Comparison of ENCODE assay signal across 30 cellular contexts in the genomic region with DNA sequence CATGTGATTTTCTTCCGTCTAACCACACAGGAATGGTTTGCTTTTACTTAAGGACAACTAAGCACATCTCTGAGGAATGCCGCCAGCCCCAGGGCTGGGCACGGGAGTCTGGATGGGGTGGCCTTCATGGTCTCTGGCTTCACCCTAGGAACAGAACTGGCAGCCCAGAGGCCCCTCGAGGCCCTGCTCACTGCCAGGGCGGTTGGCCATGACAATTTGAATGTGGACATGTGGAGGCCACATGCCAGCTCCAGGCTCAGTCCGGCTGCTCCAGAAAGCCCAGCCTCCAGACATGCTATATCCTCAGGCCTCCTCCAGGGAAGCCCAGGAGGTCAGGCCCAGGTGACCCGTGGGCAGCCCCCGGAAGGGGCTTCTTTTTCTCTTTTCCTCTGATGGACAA.
"Had no signal": no experiment of that assay in that cellular context is flagged by ENCODE, and none has a peak within 500 bp of the region (broad histone marks: within the 10 kb centered on the region; RNA-seq: fewer than 3 reads in every experiment).

No MANE protein-coding gene starts in this region.

- ATAC-seq: esophagus mucosa; foreskin keratinocyte; heart right ventricle; natural killer cell treated with Interleukin-12 subunit alpha and Interleukin-12 subunit beta and Interleukin-15 and Interleukin-18, amount 100 ng/mL, for 72 hours; sciatic nerve; stimulated activated memory B cell treated with anti-CD40 and anti-IgM and Interleukin-4, amounts not matched to agents 10 μg/mL and 1 μg/mL and 100 μg/mL, for 72 hours; stimulated activated naive CD8-positive, alpha-beta T cell treated with anti-CD3 and anti-CD28 coated beads, Interleukin-15, Interleukin-2, amounts not matched to agents 100 U/mL and 50 U/mL, for 24 hours had no signal

- H3K9me3 ChIP-seq: heart right ventricle, neutrophil, testis, tibial artery had no signal

- H3K4me3 ChIP-seq: dorsolateral prefrontal cortex, heart right ventricle, lung, smooth muscle cell, testis, tibial artery had no signal

- H3K36me3 ChIP-seq: heart right ventricle, neutrophil, tibial artery had no signal

- H3K36me3 Mint-ChIP-seq: memory B cell; naive B cell; natural killer cell treated with Interleukin-12 subunit alpha and Interleukin-12 subunit beta and Interleukin-15 and Interleukin-18, amount 100 ng/mL, for 72 hours; stimulated activated memory B cell treated with anti-CD40 and anti-IgM and Interleukin-4, amounts not matched to agents 10 μg/mL and 1 μg/mL and 100 μg/mL, for 72 hours; type B pancreatic cell had no signal

- H3K27ac Mint-ChIP-seq: memory B cell; natural killer cell treated with Interleukin-12 subunit alpha and Interleukin-12 subunit beta and Interleukin-15 and Interleukin-18, amount 100 ng/mL, for 72 hours; progenitor cell of endocrine pancreas; stimulated activated memory B cell treated with anti-CD40 and anti-IgM and Interleukin-4, amounts not matched to agents 10 μg/mL and 1 μg/mL and 100 μg/mL, for 72 hours; type B pancreatic cell had no signal

- H3K27ac ChIP-seq: dorsolateral prefrontal cortex, epithelial cell of prostate, foreskin keratinocyte, heart right ventricle, neutrophil, parathyroid adenoma, testis, tibial artery had no signal

- H3K4me1 Mint-ChIP-seq: memory B cell; naive B cell; neural crest cell; stimulated activated memory B cell treated with anti-CD40 and anti-IgM and Interleukin-4, amounts not matched to agents 10 μg/mL and 1 μg/mL and 100 μg/mL, for 72 hours had no signal

- H3K4me3 Mint-ChIP-seq: memory B cell; natural killer cell treated with Interleukin-12 subunit alpha and Interleukin-12 subunit beta and Interleukin-15 and Interleukin-18, amount 100 ng/mL, for 72 hours; neural crest cell; stimulated activated memory B cell treated with anti-CD40 and anti-IgM and Interleukin-4, amounts not matched to agents 10 μg/mL and 1 μg/mL and 100 μg/mL, for 72 hours; type B pancreatic cell had no signal

- FAIRE-seq: colon had no signal

- H3K9ac ChIP-seq: parathyroid adenoma had no signal

- DNase-seq: caudate nucleus; cerebellar nuclear complex; dorsolateral prefrontal cortex; effector CD4-positive, alpha-beta T cell; foreskin keratinocyte; glutamatergic neuron; heart right ventricle; hippocampal formation; islet precursor cell; naive B cell; stimulated activated CD4-positive, alpha-beta T cell treated with anti-CD3 and anti-CD28 coated beads, Interleukin-2, amount 100 ng/mL, for 24 hours; stimulated activated CD4-positive, alpha-beta T cell treated with anti-CD3 and anti-CD28 coated beads, Interleukin-4, amount 100 ng/mL, for 24 hours; stimulated activated naive CD8-positive, alpha-beta T cell treated with anti-CD3 and anti-CD28 coated beads, Interleukin-15, Interleukin-2, amounts not matched to agents 100 U/mL and 50 U/mL, for 24 hours; substantia nigra; testis; tibial artery had no signal

- H3K4me1 ChIP-seq: foreskin keratinocyte, parathyroid adenoma had no signal
